ENCODE assay signal across 1 cellular context in genomic region chr15:75145027-75145841, GRCh38.
A peak's percentile ranks its signal among the peaks of the same experiment; 100 is the strongest.
TF ChIP-seq lines count a peak whose summit lies in the region.

No MANE protein-coding gene starts in this region.

TF ChIP-seq in HepG2, 621 proteins besides CTCF, POLR2A, EP300 and RAD21 (continued from another document):
- TF ChIP-seq ZBTB25 (CRISPR knock-in tag; IDR thresholded peaks at IDR 0.05) (peak; percentile 51; the same call in 1 of the 2 replicates), ZBTB10 (CRISPR knock-in tag; IDR thresholded peaks at IDR 0.05; ENCODE audit: borderline replicate concordance) (no peak), ZNF335 (CRISPR knock-in tag; IDR thresholded peaks at IDR 0.05) (no peak), MIER3 (CRISPR knock-in tag; IDR thresholded peaks at IDR 0.05; ENCODE audit: borderline replicate concordance) (peak; percentile 17; the same call in 1 of the 2 replicates), GFI1 (CRISPR knock-in tag; IDR thresholded peaks at IDR 0.05; ENCODE audit: borderline replicate concordance) (0 out of 2 replicates have a peak, but pooled peaks have one; percentile 58), ZNF33B (CRISPR knock-in tag; IDR thresholded peaks at IDR 0.05) (no peak), ZNF660 (CRISPR knock-in tag; IDR thresholded peaks at IDR 0.05; ENCODE audit: borderline replicate concordance, low read depth) (no peak), CEBPG (CRISPR knock-in tag; IDR thresholded peaks at IDR 0.05) (peak; percentile 73), ESRRA (CRISPR knock-in tag; IDR thresholded peaks at IDR 0.05; ENCODE audit: low read depth) (peak; percentile 10; the same call in 1 of the 2 replicates), RERE (CRISPR knock-in tag; IDR thresholded peaks at IDR 0.05; ENCODE audit: low read depth) (no peak), RXRB (CRISPR knock-in tag; IDR thresholded peaks at IDR 0.05; ENCODE audit: borderline replicate concordance) (no peak; the same call in 1 of the 2 replicates), HNF4G (IDR thresholded peaks at IDR 0.05; ENCODE audit: borderline replicate concordance, low read depth, low read length) (no peak), HNF4G (CRISPR knock-in tag; IDR thresholded peaks at IDR 0.05; ENCODE audit: borderline replicate concordance, low read depth) (no peak), PRDM15 (CRISPR knock-in tag; IDR thresholded peaks at IDR 0.05) (no peak), ERF (CRISPR knock-in tag; IDR thresholded peaks at IDR 0.05) (peak; percentile 39; the same call in 1 of the 2 replicates), ATF4 (CRISPR knock-in tag; IDR thresholded peaks at IDR 0.05) (no peak; a peak in 1 of 4 replicates), TRAFD1 (CRISPR knock-in tag; IDR thresholded peaks at IDR 0.05; ENCODE audit: borderline replicate concordance) (peak; percentile 30; the same call in 1 of the 2 replicates), ZNF513 (CRISPR knock-in tag; conservative IDR thresholded peaks at IDR 0.05) (no peak), ZNF484 (CRISPR knock-in tag; IDR thresholded peaks at IDR 0.05; ENCODE audit: borderline replicate concordance, low read depth) (no peak), ZNF121 (CRISPR knock-in tag; IDR thresholded peaks at IDR 0.05) (0 out of 2 replicates have a peak, but pooled peaks have one; percentile 37), GABPB1 (CRISPR knock-in tag; IDR thresholded peaks at IDR 0.05) (peak; percentile 25; the same call in 1 of the 2 replicates), CSRNP1 (CRISPR knock-in tag; IDR thresholded peaks at IDR 0.05) (peak; percentile 44; the same call in 1 of the 2 replicates), NBN (conservative IDR thresholded peaks at IDR 0.05) (no peak), DMAP1 (CRISPR knock-in tag; IDR thresholded peaks at IDR 0.05) (0 out of 2 replicates have a peak, but pooled peaks have one; percentile 14)
